8 cellular contexts compared by ENCODE assay signal in the genomic region with DNA sequence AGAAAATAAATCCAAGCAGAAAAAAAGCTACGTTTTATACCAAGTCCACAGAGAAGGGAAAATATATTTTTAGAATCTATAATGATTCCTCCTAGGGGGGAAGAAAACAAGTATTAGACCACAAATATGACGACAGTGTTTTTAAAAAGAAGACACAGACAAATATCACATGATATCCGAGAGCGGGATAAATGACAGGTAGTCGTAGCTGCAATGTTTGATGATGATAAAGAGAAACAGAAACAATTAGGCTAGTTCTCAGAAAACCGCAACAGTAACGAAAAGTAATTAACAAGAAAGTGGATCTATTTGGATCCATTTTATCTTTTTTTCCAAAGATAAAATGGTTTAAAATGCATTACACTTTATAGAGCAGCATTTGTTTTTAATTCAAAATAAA. TPM values are rescaled to one million over a fixed set of nuclear protein-coding genes. Genes with fewer than 3 reads are reported as not detected.
DNase-seq lines count a peak whose midpoint lies in the region; ATAC-seq and TF ChIP-seq lines count a peak whose summit lies in the region.

No MANE protein-coding gene starts in this region.

- peak overlapping the region; percentile 90 to 98 (median 92) for H3K27ac Mint-ChIP-seq in CD8-positive, alpha-beta memory T cell

- H3K9me3 Mint-ChIP-seq in CD8-positive, alpha-beta memory T cell, result no peaks in the 10 kb centered on the region

- H3K4me1 Mint-ChIP-seq in CD8-positive, alpha-beta memory T cell, result peaks cover 56 to 77% (median 71%) of the 10 kb centered on the region in 3 donors

- H3K4me3 Mint-ChIP-seq in CD8-positive, alpha-beta memory T cell, result peak overlapping the region; percentile 88 to 95 (median 93)

- peak in 2 of 5 donors; percentile 54 to 62 for DNase-seq in CD8-positive, alpha-beta memory T cell
- DNase-seq in osteoblast (ENCODE audit: insufficient read length, low spot score, missing footprints) (no peak), NCI-H2171 (lab: John Stamatoyannopoulos, UW) (no peak), NCI-H510A treated with DMSO at 0.1 percent for 48 hours (lab: John Stamatoyannopoulos, UW) (no peak)

- no peaks in the 10 kb centered on the region for H3K9me2 ChIP-seq in OCI-LY1 (ENCODE audit: low read depth, low read length)

- H3K79me2 ChIP-seq in OCI-LY1 (ENCODE audit: insufficient read depth, low read length) (peaks cover 32% of the 10 kb centered on the region), osteoblast (ENCODE audit: insufficient read depth, low read length) (peaks cover 51% of the 10 kb centered on the region)

- H3K36me3 Mint-ChIP-seq in CD8-positive, alpha-beta memory T cell, result peaks cover 0 to 44% (median 4%) of the 10 kb centered on the region in 3 donors

- H4K20me1 ChIP-seq in OCI-LY1 (ENCODE audit: insufficient read depth, low read length), result no peaks in the 10 kb centered on the region
- peaks cover 15% of the 10 kb centered on the region for H4K20me1 ChIP-seq in osteoblast (ENCODE audit: insufficient read depth, low read length)

- no peaks in the 10 kb centered on the region for H3K9me3 ChIP-seq in CD8-positive, alpha-beta memory T cell (ENCODE audit: low read length)
- H3K9me3 ChIP-seq in OCI-LY1 (ENCODE audit: low read length), result no peaks in the 10 kb centered on the region
- H3K9me3 ChIP-seq in endocrine pancreas (ENCODE audit: control insufficient read depth, low read length), result no peaks in the 10 kb centered on the region
- no peaks in the 10 kb centered on the region for H3K9me3 ChIP-seq in osteoblast (ENCODE audit: low read depth, low read length)

- TF ChIP-seq CTCF in OCI-LY1 (IDR thresholded peaks at IDR 0.05; ENCODE audit: low read length) (no peak), osteoblast (IDR thresholded peaks at IDR 0.05; ENCODE audit: extremely low read depth, low read depth, low read length) (no peak)

- POLR2A ChIA-PET in CD8-positive, alpha-beta memory T cell (lab: Charles Lee), result interaction anchor here (0.5 to 2.5 kb wide), 9 partner anchors 19 to 486 kb away, joined by 3 to 29 read pairs (median 6); a partner anchor contains a TSS

- H3F3A ChIP-seq in OCI-LY1 (ENCODE audit: insufficient read depth, low read length), result no peaks in the 10 kb centered on the region

- H3K36me3 ChIP-seq in CD8-positive, alpha-beta memory T cell (ENCODE audit: insufficient read depth, low read length), result peaks cover 4% of the 10 kb centered on the region
- H3K36me3 ChIP-seq in OCI-LY1 (ENCODE audit: insufficient read depth, low read length) (peaks cover 24% of the 10 kb centered on the region; the same call in 1 of the 2 replicates), endocrine pancreas (ENCODE audit: control insufficient read depth, insufficient read depth, low read length) (no peaks in the 10 kb centered on the region), osteoblast (ENCODE audit: insufficient read depth, low read length) (peaks cover 1% of the 10 kb centered on the region)

- H3K27ac ChIP-seq in CD8-positive, alpha-beta memory T cell (ENCODE audit: low read depth, low read length), result peak overlapping the region; percentile 89
- H3K27ac ChIP-seq in OCI-LY1 (ENCODE audit: low read depth, low read length, poor library complexity, severe bottlenecking) (peak overlapping the region; percentile 35), osteoblast (ENCODE audit: low read depth, low read length) (peak overlapping the region; percentile 21)

- H2AFZ ChIP-seq in OCI-LY1 (ENCODE audit: low read length) (no peak overlapping the region), osteoblast (ENCODE audit: low read length) (peak overlapping the region; percentile 75)

- H3K4me2 ChIP-seq in OCI-LY1 (ENCODE audit: low read length) (peak overlapping the region; percentile 92), osteoblast (ENCODE audit: insufficient read depth, low read length) (peak overlapping the region; percentile 88)

- H3K9ac ChIP-seq in OCI-LY1 (ENCODE audit: low read length), result peak overlapping the region; percentile 79
- peak overlapping the region; percentile 84 for H3K9ac ChIP-seq in endocrine pancreas (ENCODE audit: control insufficient read depth, insufficient read depth, low read length)

- ATAC-seq in GM18907 (IDR thresholded peaks at IDR 0.05; ENCODE audit: unreplicated experiment), result no peak
- ATAC-seq in GM18520 (IDR thresholded peaks at IDR 0.05; ENCODE audit: unreplicated experiment), result no peak

- CTCF ChIA-PET in CD8-positive, alpha-beta memory T cell (lab: Charles Lee), result interaction anchor here (1.2 to 2.6 kb wide), 6 partner anchors 21 to 228 kb away, joined by 3 to 17 read pairs (median 6); a partner anchor contains a TSS

- H3K27me3 Mint-ChIP-seq in CD8-positive, alpha-beta memory T cell, result no peaks in the 10 kb centered on the region

- H3K4me1 ChIP-seq in CD8-positive, alpha-beta memory T cell (ENCODE audit: insufficient read depth, low read length), result peaks cover 39% of the 10 kb centered on the region
- H3K4me1 ChIP-seq in OCI-LY1 (ENCODE audit: insufficient read depth, low read length, severe bottlenecking) (peaks cover 38% of the 10 kb centered on the region), endocrine pancreas (ENCODE audit: control insufficient read depth, insufficient read depth, low read length) (peaks cover 17% of the 10 kb centered on the region), osteoblast (ENCODE audit: insufficient read depth, low read length) (peaks cover 32% of the 10 kb centered on the region)

- no peaks in the 10 kb centered on the region for H3K27me3 ChIP-seq in CD8-positive, alpha-beta memory T cell (ENCODE audit: insufficient read depth, low read length, poor library complexity, severe bottlenecking)
- H3K27me3 ChIP-seq in OCI-LY1 (ENCODE audit: insufficient read depth, low read length), result no peaks in the 10 kb centered on the region
- no peaks in the 10 kb centered on the region for H3K27me3 ChIP-seq in endocrine pancreas (ENCODE audit: control insufficient read depth, insufficient read depth, low read length)
- H3K27me3 ChIP-seq in osteoblast (ENCODE audit: insufficient read depth, low read length), result no peaks in the 10 kb centered on the region

- H3K4me3 ChIP-seq in CD8-positive, alpha-beta memory T cell (ENCODE audit: low read length), result peak overlapping the region; percentile 81
- H3K4me3 ChIP-seq in OCI-LY1 (ENCODE audit: low read depth, low read length, poor library complexity, severe bottlenecking), result peak overlapping the region; percentile 87
- peak overlapping the region; percentile 97 for H3K4me3 ChIP-seq in endocrine pancreas (ENCODE audit: control insufficient read depth, insufficient read depth, low read length)
- H3K4me3 ChIP-seq in osteoblast (ENCODE audit: insufficient read depth, low read length), result peak overlapping the region; percentile 92

RNA-seq across cellular contexts. Expression of a gene that starts 0.9 kb away (rescaled TPM):
- total RNA-seq in CD8-positive, alpha-beta memory T cell, result 10 to 100 TPM; 23.8 to 23.9 TPM
- polyA plus RNA-seq in CD8-positive, alpha-beta memory T cell, result 26.6 TPM
- 8.7 and 9.7 TPM in 2 replicates for total RNA-seq in osteoblast

RNA-seq across cellular contexts. Expression of a gene that starts 0.9 kb away (rescaled TPM):
- total RNA-seq in CD8-positive, alpha-beta memory T cell, result 1 to 10 TPM; 1.5 to 1.6 TPM
- polyA plus RNA-seq in CD8-positive, alpha-beta memory T cell, result 0.55 TPM
- 2.9 and 4.1 TPM in 2 replicates for total RNA-seq in osteoblast

RNA-seq across cellular contexts. Expression of a gene that starts 20.9 kb away (rescaled TPM):
- 10 to 100 TPM; 10.2 to 12.2 TPM for total RNA-seq in CD8-positive, alpha-beta memory T cell
- polyA plus RNA-seq in CD8-positive, alpha-beta memory T cell, result 47.2 TPM
- 53.3 and 56.8 TPM in 2 replicates for total RNA-seq in osteoblast

Comparison
In these comparisons a context has a peak if more than half of its experiments do, and no peak if none do; other contexts are left out.
1. H3K27ac ChIP-seq: peak in every context shown above with its lines; median percentile 89 in CD8-positive, alpha-beta memory T cell; 35 in OCI-LY1; 21 in osteoblast.